Comparison of ENCODE assay signal across 30 cellular contexts in genomic region chr2:221399183-221399582, GRCh38.
"Had no signal": no experiment of that assay in that cellular context is flagged by ENCODE, and none has a peak within 500 bp of the region (broad histone marks: within the 10 kb centered on the region; RNA-seq: fewer than 3 reads in every experiment).

No MANE protein-coding gene starts in this region.

- H2AFZ ChIP-seq: neural progenitor cell had no signal

- H3K4me1 Mint-ChIP-seq: immature natural killer cell; natural killer cell; nephron progenitor cell; stimulated activated memory B cell treated with anti-CD40 and anti-IgM and Interleukin-4, amounts not matched to agents 10 μg/mL and 1 μg/mL and 100 μg/mL, for 72 hours; stimulated activated naive CD8-positive, alpha-beta T cell treated with anti-CD3 and anti-CD28 coated beads, Interleukin-15, amount 100 ng/mL, for 72 hours had no signal

- H3K4me2 ChIP-seq: neural progenitor cell, smooth muscle cell had no signal

- H3K27ac ChIP-seq: left lung, lower lobe of right lung, neural progenitor cell, neutrophil, ovary, right atrium auricular region, right lobe of liver, tibial nerve, uterus had no signal

- H3K4me3 ChIP-seq: left lung, lower lobe of right lung, neural progenitor cell, ovary, right atrium auricular region, right lobe of liver, smooth muscle cell, tibial nerve, uterus had no signal

- H3K9me3 ChIP-seq: left lung, lower lobe of right lung, neutrophil, ovary, right atrium auricular region, right lobe of liver, tibial nerve, uterus had no signal

- ATAC-seq: left colon; left lung; lower lobe of right lung; natural killer cell; right lobe of liver; stimulated activated memory B cell treated with anti-CD40 and anti-IgM and Interleukin-4, amounts not matched to agents 10 μg/mL and 1 μg/mL and 100 μg/mL, for 72 hours had no signal

- H3K4me3 Mint-ChIP-seq: immature natural killer cell; mesothelial cell of epicardium; naive B cell; natural killer cell; nephron progenitor cell; neural progenitor cell; stimulated activated memory B cell treated with anti-CD40 and anti-IgM and Interleukin-4, amounts not matched to agents 10 μg/mL and 1 μg/mL and 100 μg/mL, for 72 hours; stimulated activated naive CD8-positive, alpha-beta T cell treated with anti-CD3 and anti-CD28 coated beads, Interleukin-15, amount 100 ng/mL, for 72 hours; type B pancreatic cell had no signal

- H3K27me3 ChIP-seq: left lung, neural progenitor cell, neutrophil, ovary, right atrium auricular region, right lobe of liver, tibial nerve, uterus had no signal

- H3K36me3 Mint-ChIP-seq: natural killer cell had no signal

- H3K4me1 ChIP-seq: left lung, lower lobe of right lung, neural progenitor cell, right atrium auricular region, right lobe of liver, tibial nerve, uterus had no signal

- H3K36me3 ChIP-seq: left lung, lower lobe of right lung, neural progenitor cell, neutrophil, ovary, right atrium auricular region, right lobe of liver, tibial nerve, uterus had no signal

- H3K27me3 Mint-ChIP-seq: progenitor cell of endocrine pancreas; stimulated activated memory B cell treated with anti-CD40 and anti-IgM and Interleukin-4, amounts not matched to agents 10 μg/mL and 1 μg/mL and 100 μg/mL, for 72 hours; stimulated activated naive CD8-positive, alpha-beta T cell treated with anti-CD3 and anti-CD28 coated beads, Interleukin-15, amount 100 ng/mL, for 72 hours; type B pancreatic cell had no signal

- H3K9ac ChIP-seq: neural progenitor cell had no signal

- H3K27ac Mint-ChIP-seq: mesothelial cell of epicardium; natural killer cell; nephron progenitor cell; neural progenitor cell; progenitor cell of endocrine pancreas; stimulated activated memory B cell treated with anti-CD40 and anti-IgM and Interleukin-4, amounts not matched to agents 10 μg/mL and 1 μg/mL and 100 μg/mL, for 72 hours; type B pancreatic cell had no signal

- H3K9me3 Mint-ChIP-seq: immature natural killer cell, natural killer cell had no signal

- DNase-seq: immature natural killer cell; kidney; left colon; left lung; lower lobe of right lung; mammary epithelial cell; mesenchymal stem cell; naive B cell; natural killer cell; nephron progenitor cell; occipital lobe; ovary; right lobe of liver; stimulated activated CD4-positive, alpha-beta T cell treated with anti-CD3 and anti-CD28 coated beads, Interleukin-1b, Interleukin-23, amount 100 ng/mL, for 48 hours; stimulated activated CD4-positive, alpha-beta T cell treated with anti-CD3 and anti-CD28 coated beads, Interleukin-2, amount 100 ng/mL, for 48 hours; stimulated activated CD4-positive, alpha-beta T cell treated with anti-CD3 and anti-CD28 coated beads, Interleukin-4, amount 100 ng/mL, for 4 hours; stimulated activated CD8-positive, alpha-beta memory T cell treated with anti-CD3 and anti-CD28 coated beads, Interleukin-4, amount 100 ng/mL, for 48 hours; stimulated activated naive CD4-positive, alpha-beta T cell treated with Interleukin-2 at 50 U/mL for 16 hours; stimulated activated naive CD8-positive, alpha-beta T cell treated with anti-CD3 and anti-CD28 coated beads, Interleukin-15, amount 100 ng/mL, for 72 hours; substantia nigra; uterus had no signal
